ENCODE assay signal across 27 cellular contexts in the genomic region with DNA sequence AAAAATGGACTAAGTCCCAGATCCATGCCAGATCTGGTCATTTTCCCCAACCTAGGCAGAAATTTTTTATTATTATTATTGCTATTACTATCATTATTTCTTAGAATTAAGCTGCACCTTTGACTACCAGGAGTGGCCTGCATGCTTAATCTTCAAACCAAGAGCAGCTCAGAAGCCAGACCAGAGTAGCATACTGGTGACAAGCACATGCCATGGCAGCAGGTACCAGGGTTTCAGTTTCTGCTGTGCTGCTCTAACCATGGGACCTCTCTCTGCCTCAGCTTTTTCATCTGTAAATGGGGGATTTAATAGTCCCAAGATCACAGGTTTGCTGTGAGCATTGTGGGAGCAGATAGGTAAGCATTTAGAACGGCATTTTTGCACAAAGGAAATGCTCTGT.
"Had no signal": no experiment of that assay in that cellular context is flagged by ENCODE, and none has a peak within 500 bp of the region (broad histone marks: within the 10 kb centered on the region; RNA-seq: fewer than 3 reads in every experiment).

No MANE protein-coding gene starts in this region.

- H3K36me3 ChIP-seq: ovary had no signal

- H3K4me3 Mint-ChIP-seq: immature natural killer cell; mesothelial cell of epicardium; naive B cell; natural killer cell; nephron progenitor cell; stimulated activated naive B cell treated with anti-CD40 and anti-IgM and Interleukin-4, amounts not matched to agents 10 μg/mL and 1 μg/mL and 100 μg/mL, for 72 hours had no signal

- H3K27ac Mint-ChIP-seq: immature natural killer cell; mesothelial cell of epicardium; natural killer cell; nephron progenitor cell; progenitor cell of endocrine pancreas; stimulated activated naive B cell treated with anti-CD40 and anti-IgM and Interleukin-4, amounts not matched to agents 10 μg/mL and 1 μg/mL and 100 μg/mL, for 72 hours had no signal

- H3K9me3 Mint-ChIP-seq: immature natural killer cell; mesothelial cell of epicardium; naive B cell; natural killer cell; nephron progenitor cell; stimulated activated naive B cell treated with anti-CD40 and anti-IgM and Interleukin-4, amounts not matched to agents 10 μg/mL and 1 μg/mL and 100 μg/mL, for 72 hours had no signal

- DNase-seq: heart left ventricle; immature natural killer cell; kidney; left colon; left ventricle myocardium inferior; mesendoderm; naive B cell; natural killer cell; nephron progenitor cell; ovary; stimulated activated CD4-positive, alpha-beta T cell treated with anti-CD3 and anti-CD28 coated beads, Interleukin-12 subunit alpha, Interleukin-12 subunit beta, amount 100 ng/mL, for 4 hours; stimulated activated CD4-positive, alpha-beta T cell treated with anti-CD3 and anti-CD28 coated beads, Interleukin-15, amount 100 ng/mL, for 24 hours; stimulated activated CD4-positive, alpha-beta T cell treated with anti-CD3 and anti-CD28 coated beads, Interleukin-2, amount 100 ng/mL, for 24 hours; stimulated activated CD4-positive, alpha-beta T cell treated with anti-CD3 and anti-CD28 coated beads, Interleukin-4, amount 100 ng/mL, for 1 hour; stimulated activated naive B cell treated with anti-CD40 and anti-IgM and Interleukin-4, amounts not matched to agents 10 μg/mL and 1 μg/mL and 100 μg/mL, for 72 hours; stimulated activated naive CD8-positive, alpha-beta T cell treated with anti-CD3 and anti-CD28 coated beads, Interleukin-15, Interleukin-2, amounts not matched to agents 100 U/mL and 50 U/mL, for 24 hours; stomach; tibial artery; trophoblast cell; upper lobe of right lung had no signal

- H3K4me3 ChIP-seq: heart left ventricle, left ventricle myocardium inferior, lung, ovary, right atrium auricular region, skin epidermis, stomach, thoracic aorta, tibial artery, upper lobe of right lung had no signal

- H3K27ac ChIP-seq: heart left ventricle, left ventricle myocardium inferior, ovary, right atrium auricular region, skin epidermis, stomach, thoracic aorta, tibial artery, upper lobe of right lung had no signal

- H3K36me3 Mint-ChIP-seq: mesothelial cell of epicardium; naive B cell; stimulated activated naive B cell treated with anti-CD40 and anti-IgM and Interleukin-4, amounts not matched to agents 10 μg/mL and 1 μg/mL and 100 μg/mL, for 72 hours had no signal

- H3K27me3 ChIP-seq: heart left ventricle, ovary, right atrium auricular region, stomach, tibial artery, upper lobe of right lung had no signal

- H3K27me3 Mint-ChIP-seq: stimulated activated naive B cell treated with anti-CD40 and anti-IgM and Interleukin-4, amounts not matched to agents 10 μg/mL and 1 μg/mL and 100 μg/mL, for 72 hours had no signal

- H3K4me1 Mint-ChIP-seq: naive B cell; stimulated activated naive B cell treated with anti-CD40 and anti-IgM and Interleukin-4, amounts not matched to agents 10 μg/mL and 1 μg/mL and 100 μg/mL, for 72 hours had no signal

- H3K9me3 ChIP-seq: heart left ventricle, left ventricle myocardium inferior, ovary, right atrium auricular region, stomach, thoracic aorta, tibial artery, upper lobe of right lung had no signal

- ATAC-seq: heart left ventricle; left colon; natural killer cell; sciatic nerve; stimulated activated naive B cell treated with anti-CD40 and anti-IgM and Interleukin-4, amounts not matched to agents 10 μg/mL and 1 μg/mL and 100 μg/mL, for 72 hours; stimulated activated naive CD8-positive, alpha-beta T cell treated with anti-CD3 and anti-CD28 coated beads, Interleukin-15, Interleukin-2, amounts not matched to agents 100 U/mL and 50 U/mL, for 24 hours; upper lobe of right lung had no signal
